ENCODE assay signal across 8 cellular contexts in the genomic region with DNA sequence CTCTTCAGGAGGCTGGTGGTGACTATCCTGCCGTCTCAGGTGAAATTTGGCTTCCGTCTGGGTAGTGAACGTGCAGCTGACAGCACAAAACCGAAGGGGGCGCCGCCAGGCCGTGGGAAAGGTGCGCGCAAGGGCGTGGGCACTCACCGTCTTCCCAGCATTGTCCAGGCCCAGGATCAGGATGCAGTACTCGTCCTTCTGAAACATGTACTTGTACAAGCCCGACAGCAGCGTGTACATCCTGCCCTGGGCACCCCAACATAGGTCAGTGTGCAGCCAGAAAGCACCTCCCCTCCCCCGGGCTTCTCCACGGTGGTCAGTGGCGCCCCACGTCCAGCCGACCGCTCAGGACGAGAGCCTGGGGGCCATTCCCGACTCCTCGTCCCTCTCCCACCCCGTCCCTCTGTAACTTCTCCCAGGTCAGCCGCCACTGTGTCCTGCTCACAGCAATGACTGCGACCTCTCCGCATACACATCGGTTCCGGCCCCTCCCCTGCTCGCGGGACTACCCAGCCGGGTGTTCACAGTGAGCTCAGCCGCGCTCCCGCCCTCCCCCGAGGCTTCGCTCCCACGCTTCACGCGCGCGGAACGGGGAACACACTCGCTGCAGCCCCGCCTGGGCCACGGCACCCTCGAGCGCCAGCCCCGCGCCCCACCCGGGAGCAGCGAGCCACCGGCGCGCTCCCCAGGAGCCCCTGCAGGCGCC. TPM values are rescaled to one million over a fixed set of nuclear protein-coding genes. Genes with fewer than 3 reads are reported as not detected.
A peak's percentile ranks its signal among the peaks of the same experiment; 100 is the strongest.
DNase-seq lines count a peak whose midpoint lies in the region; TF ChIP-seq lines count a peak whose summit lies in the region.

No MANE protein-coding gene starts in this region.

- TF ChIP-seq POLR2A in testis (IDR thresholded peaks at IDR 0.05), result no peak

- no peaks in the 10 kb centered on the region for H3K9me3 Mint-ChIP-seq in activated CD4-positive, alpha-beta memory T cell treated with anti-CD3 and anti-CD28 coated beads, Interleukin-2, amount 10 ng/mL, durations not matched to agents 7 days and 5 days

- peak overlapping the region; percentile 87 for H3K27ac Mint-ChIP-seq in activated CD4-positive, alpha-beta memory T cell treated with anti-CD3 and anti-CD28 coated beads, Interleukin-2, amount 10 ng/mL, durations not matched to agents 7 days and 5 days

- H3K36me3 ChIP-seq in HEK293 (ENCODE audit: control insufficient read depth in 2 of 2, insufficient read depth in 1 of 2, low read length in 2 of 2), result peaks cover 25 to 66% of the 10 kb centered on the region in 2 experiments
- peaks cover 3% of the 10 kb centered on the region for H3K36me3 ChIP-seq in endocrine pancreas (ENCODE audit: control insufficient read depth, insufficient read depth, low read length)
- peaks cover 6% of the 10 kb centered on the region for H3K36me3 ChIP-seq in mucosa of stomach (ENCODE audit: control insufficient read depth, insufficient read depth, low read length)
- H3K36me3 ChIP-seq in testis (ENCODE audit: low read depth, missing control alignments), result no peaks in the 10 kb centered on the region

- H3K4me1 Mint-ChIP-seq in activated CD4-positive, alpha-beta memory T cell treated with anti-CD3 and anti-CD28 coated beads, Interleukin-2, amount 10 ng/mL, durations not matched to agents 7 days and 5 days, result peaks cover 58% of the 10 kb centered on the region

- CTCF ChIA-PET in GM10248 (lab: Yijun Ruan, JAX) (interaction anchor here (0.5 to 4.2 kb wide), 16 partner anchors 9 to 274 kb away, joined by 3 to 21 read pairs (median 5); a partner anchor contains a TSS), HEK293 (lab: Yijun Ruan, JAX) (interaction anchor here (0.6 to 1.4 kb wide), 5 partner anchors 18 to 299 kb away, joined by 3 to 4 read pairs (median 3); no protein-coding TSS in a partner anchor)
- CTCF ChIA-PET in activated CD4-positive, alpha-beta memory T cell treated with anti-CD3 and anti-CD28 coated beads, Interleukin-2, amount 10 ng/mL, durations not matched to agents 7 days and 5 days (lab: Charles Lee), result interaction anchor here (0.6 to 3.0 kb wide), 20 partner anchors 8 to 332 kb away, joined by 3 to 35 read pairs (median 4); a partner anchor contains a TSS

- TF ChIP-seq CTCF in GM10248 (IDR thresholded peaks at IDR 0.05; ENCODE audit: control extremely low read depth, extremely low read depth, low read depth, missing control alignments) (peak; percentile 81), HEK293 (tag by site-specific recombination; IDR thresholded peaks at IDR 0.05) (peak; percentile 79), testis (IDR thresholded peaks at IDR 0.05) (peak in 1 of 3 experiments; percentile 44)

- POLR2A ChIA-PET in GM10248 (lab: Yijun Ruan, JAX), result interaction anchor here (1.2 kb wide), 1 partner anchor 32 kb away, joined by 3 read pairs; a partner anchor contains a TSS
- POLR2A ChIA-PET in HEK293 (lab: Yijun Ruan, JAX), result interaction anchor here (0.8 to 3.3 kb wide), 13 partner anchors 8 to 274 kb away, joined by 3 to 16 read pairs (median 7); a partner anchor contains a TSS
- POLR2A ChIA-PET in activated CD4-positive, alpha-beta memory T cell treated with anti-CD3 and anti-CD28 coated beads, Interleukin-2, amount 10 ng/mL, durations not matched to agents 7 days and 5 days (lab: Charles Lee), result interaction anchor here (0.8 to 9.3 kb wide), 18 partner anchors 8 to 413 kb away, joined by 3 to 120 read pairs (median 4); a partner anchor contains a TSS

- intact Hi-C loops in testis (cut with DNase I; ENCODE audit: low total_unique reads), result no loop called here

- H3K4me3 ChIP-seq in HEK293 (ENCODE audit: low read depth, low read length) (peak overlapping the region; percentile 81), endocrine pancreas (ENCODE audit: control insufficient read depth, insufficient read depth, low read length) (no peak overlapping the region), mucosa of stomach (ENCODE audit: low read length) (no peak overlapping the region), testis (peak overlapping the region; percentile 94 to 97)

- peak overlapping the region; percentile 90 for H3K4me3 Mint-ChIP-seq in activated CD4-positive, alpha-beta memory T cell treated with anti-CD3 and anti-CD28 coated beads, Interleukin-2, amount 10 ng/mL, durations not matched to agents 7 days and 5 days

- H3K27me3 Mint-ChIP-seq in activated CD4-positive, alpha-beta memory T cell treated with anti-CD3 and anti-CD28 coated beads, Interleukin-2, amount 10 ng/mL, durations not matched to agents 7 days and 5 days, result no peaks in the 10 kb centered on the region

- H3K9ac ChIP-seq in endocrine pancreas (ENCODE audit: control insufficient read depth, insufficient read depth, low read length), result peak overlapping the region; percentile 80
- peak overlapping the region; percentile 80 for H3K9ac ChIP-seq in mucosa of stomach (ENCODE audit: low read length)

- H3K4me1 ChIP-seq in HEK293 (ENCODE audit: control insufficient read depth, insufficient read depth, low read length) (0 out of 2 replicates have a peak, but pooled peaks cover 3% of the 10 kb centered on the region), endocrine pancreas (ENCODE audit: control insufficient read depth, insufficient read depth, low read length) (no peaks in the 10 kb centered on the region), mucosa of stomach (ENCODE audit: control insufficient read depth, insufficient read depth, low read length) (peaks cover 16% of the 10 kb centered on the region), testis (peaks cover 28% of the 10 kb centered on the region)

- no peaks in the 10 kb centered on the region for H3K27me3 ChIP-seq in endocrine pancreas (ENCODE audit: control insufficient read depth, insufficient read depth, low read length)
- H3K27me3 ChIP-seq in mucosa of stomach (ENCODE audit: control insufficient read depth, insufficient read depth, low read length), result no peaks in the 10 kb centered on the region
- H3K27me3 ChIP-seq in testis, result no peaks in the 10 kb centered on the region

- 0 to 1% methylated on average over 1 to 51 of the region's 56 CpGs for WGBS in testis, 2 donors

- H3K9me3 ChIP-seq in HEK293 (ENCODE audit: control insufficient read depth, insufficient read depth, low read depth, low read length) (no peaks in the 10 kb centered on the region), endocrine pancreas (ENCODE audit: control insufficient read depth, low read length) (no peaks in the 10 kb centered on the region), mucosa of stomach (ENCODE audit: control insufficient read depth, low read length) (no peaks in the 10 kb centered on the region), testis (no peaks in the 10 kb centered on the region)

- DNase-seq in GM10248 (ENCODE audit: extremely low spot score) (peak; percentile 74), NCI-H146 (lab: John Stamatoyannopoulos, UW) (peak; percentile 56), testis (peak; percentile 71), NCI-H1092 (lab: John Stamatoyannopoulos, UW) (no peak)
- DNase-seq in activated CD4-positive, alpha-beta memory T cell treated with anti-CD3 and anti-CD28 coated beads, Interleukin-2, amount 10 ng/mL, durations not matched to agents 7 days and 5 days, result peak; percentile 72

- H3K36me3 Mint-ChIP-seq in activated CD4-positive, alpha-beta memory T cell treated with anti-CD3 and anti-CD28 coated beads, Interleukin-2, amount 10 ng/mL, durations not matched to agents 7 days and 5 days (ENCODE audit: low read depth), result peaks cover 50% of the 10 kb centered on the region

- peak overlapping the region; percentile 71; the same call in 1 of the 2 replicates for H3K27ac ChIP-seq in HEK293 (ENCODE audit: extremely low read depth, low read depth, low read length)
- H3K27ac ChIP-seq in testis, result peak overlapping the region; percentile 76 to 85

TF ChIP-seq in HEK293, 187 proteins besides CTCF, POLR2A, EP300 and RAD21 (continues in another document):
- TF ChIP-seq ZNF16 (tag by site-specific recombination; IDR thresholded peaks at IDR 0.05; ENCODE audit: low read depth) (no peak), KLF16 (tag by site-specific recombination; IDR thresholded peaks at IDR 0.05) (peak; percentile 38; the same call in 1 of the 2 replicates)
- TF ChIP-seq, protein P1, sequence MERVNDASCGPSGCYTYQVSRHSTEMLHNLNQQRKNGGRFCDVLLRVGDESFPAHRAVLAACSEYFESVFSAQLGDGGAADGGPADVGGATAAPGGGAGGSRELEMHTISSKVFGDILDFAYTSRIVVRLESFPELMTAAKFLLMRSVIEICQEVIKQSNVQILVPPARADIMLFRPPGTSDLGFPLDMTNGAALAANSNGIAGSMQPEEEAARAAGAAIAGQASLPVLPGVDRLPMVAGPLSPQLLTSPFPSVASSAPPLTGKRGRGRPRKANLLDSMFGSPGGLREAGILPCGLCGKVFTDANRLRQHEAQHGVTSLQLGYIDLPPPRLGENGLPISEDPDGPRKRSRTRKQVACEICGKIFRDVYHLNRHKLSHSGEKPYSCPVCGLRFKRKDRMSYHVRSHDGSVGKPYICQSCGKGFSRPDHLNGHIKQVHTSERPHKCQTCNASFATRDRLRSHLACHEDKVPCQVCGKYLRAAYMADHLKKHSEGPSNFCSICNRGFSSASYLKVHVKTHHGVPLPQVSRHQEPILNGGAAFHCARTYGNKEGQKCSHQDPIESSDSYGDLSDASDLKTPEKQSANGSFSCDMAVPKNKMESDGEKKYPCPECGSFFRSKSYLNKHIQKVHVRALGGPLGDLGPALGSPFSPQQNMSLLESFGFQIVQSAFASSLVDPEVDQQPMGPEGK (tag by site-specific recombination; IDR thresholded peaks at IDR 0.05), result peak; percentile 12; the same call in 1 of the 2 replicates

RNA-seq across cellular contexts. Expression of a gene that starts 0.8 kb away (rescaled TPM):
- total RNA-seq in activated CD4-positive, alpha-beta memory T cell treated with anti-CD3 and anti-CD28 coated beads, Interleukin-2, amount 10 ng/mL, durations not matched to agents 7 days and 5 days, result 10 to 100 TPM; 52.9 to 53.4 TPM
- total RNA-seq in testis, result 10 to 100 TPM; 55.4 to 55.6 TPM
- 37.8 TPM for polyA plus RNA-seq in testis (ENCODE audit: insufficient read depth, low read depth, low replicate concordance)

RNA-seq across cellular contexts. Expression of a gene that starts 0.8 kb away (rescaled TPM):
- 10 to 100 TPM; 41.6 to 42.8 TPM for total RNA-seq in activated CD4-positive, alpha-beta memory T cell treated with anti-CD3 and anti-CD28 coated beads, Interleukin-2, amount 10 ng/mL, durations not matched to agents 7 days and 5 days
- total RNA-seq in testis, result 10 to 100 TPM; 53.1 to 57.3 TPM
- polyA plus RNA-seq in testis (ENCODE audit: insufficient read depth, low read depth, low replicate concordance), result 43.1 TPM

RNA-seq across cellular contexts. Expression of a gene that starts 10.6 kb away (rescaled TPM):
- total RNA-seq in activated CD4-positive, alpha-beta memory T cell treated with anti-CD3 and anti-CD28 coated beads, Interleukin-2, amount 10 ng/mL, durations not matched to agents 7 days and 5 days, result not detected
- total RNA-seq in testis, result 10 to 100 TPM; 26.2 to 30.5 TPM
- polyA plus RNA-seq in testis (ENCODE audit: insufficient read depth, low read depth, low replicate concordance), result 3.0 TPM

RNA-seq across cellular contexts. Expression of a gene that starts 29.5 kb away (rescaled TPM):
- 100 to 1,000 TPM; 181 to 186 TPM for total RNA-seq in activated CD4-positive, alpha-beta memory T cell treated with anti-CD3 and anti-CD28 coated beads, Interleukin-2, amount 10 ng/mL, durations not matched to agents 7 days and 5 days
- 10 to 100 TPM; 41.4 to 47.4 TPM for total RNA-seq in testis
- polyA plus RNA-seq in testis (ENCODE audit: insufficient read depth, low read depth, low replicate concordance), result 5.6 TPM

RNA-seq across cellular contexts. Expression of a gene that starts 32.6 kb away (rescaled TPM):
- 10 to 100 TPM; 88.3 to 90.4 TPM for total RNA-seq in activated CD4-positive, alpha-beta memory T cell treated with anti-CD3 and anti-CD28 coated beads, Interleukin-2, amount 10 ng/mL, durations not matched to agents 7 days and 5 days
- 100 to 1,000 TPM; 123 to 141 TPM for total RNA-seq in testis
- polyA plus RNA-seq in testis (ENCODE audit: insufficient read depth, low read depth, low replicate concordance), result 64.4 TPM

Comparison
In these comparisons a context has a peak if more than half of its experiments do, and no peak if none do; other contexts are left out.
1. H3K4me3 ChIP-seq: peak in HEK293 (single experiment) and testis (2 of 2); none in endocrine pancreas (single experiment) and mucosa of stomach (single experiment).
2. RNA of a gene that starts 10.6 kb away (total RNA-seq): 26.2 to 30.5 TPM in testis; not detected in activated CD4-positive, alpha-beta memory T cell treated with anti-CD3 and anti-CD28 coated beads, Interleukin-2, amount 10 ng/mL, durations not matched to agents 7 days and 5 days; every median in the first group is over 10 times any median in the second.